8 cellular contexts compared by ENCODE assay signal in genomic region chr4:81030061-81030616, GRCh38. TPM values are rescaled to one million over a fixed set of nuclear protein-coding genes. Genes with fewer than 3 reads are reported as not detected.
DNase-seq lines count a peak whose midpoint lies in the region; ATAC-seq and TF ChIP-seq lines count a peak whose summit lies in the region.

No MANE protein-coding gene starts in this region.

- H3K79me2 ChIP-seq in SU-DHL-6 (ENCODE audit: insufficient read depth, low read length): peaks cover 36% of the 10 kb centered on the region
- no peaks in the 10 kb centered on the region for H3K79me2 ChIP-seq in smooth muscle cell (ENCODE audit: low read depth)

- peaks cover 5% of the 10 kb centered on the region; the same call in 1 of the 2 replicates for H3F3A ChIP-seq in SU-DHL-6 (ENCODE audit: insufficient read depth)
- H3F3A ChIP-seq in smooth muscle cell (ENCODE audit: low read depth): no peaks in the 10 kb centered on the region

- H3K9me3 ChIP-seq in SU-DHL-6 (ENCODE audit: insufficient read depth, low read length) (no peaks in the 10 kb centered on the region), left ventricle myocardium inferior (replicated peaks) (no peaks in the 10 kb centered on the region), smooth muscle cell (replicated peaks; ENCODE audit: low read depth) (no peaks in the 10 kb centered on the region)

- H3K4me2 ChIP-seq in SU-DHL-6 (ENCODE audit: low read depth, low read length, poor library complexity, severe bottlenecking) (peak overlapping the region; percentile 95), smooth muscle cell (peak overlapping the region; percentile 83)

- no peaks in the 10 kb centered on the region for H3K36me3 ChIP-seq in SU-DHL-6 (ENCODE audit: low read length)
- H3K36me3 ChIP-seq in left ventricle myocardium inferior: no peaks in the 10 kb centered on the region
- no peaks in the 10 kb centered on the region for H3K36me3 ChIP-seq in smooth muscle cell (ENCODE audit: low read depth)

- H3K9me2 ChIP-seq in SU-DHL-6 (replicated peaks; ENCODE audit: insufficient read depth, low read length): no peaks in the 10 kb centered on the region

- intact Hi-C loops in left ventricle myocardium inferior (cut with micrococcal nuclease): no loop called here

- WGBS in smooth muscle cell (ENCODE audit: low lambda C conversion rate): 20% methylated on average over 13 of the region's 13 CpGs

- no peaks in the 10 kb centered on the region for H3K27me3 ChIP-seq in SU-DHL-6 (ENCODE audit: low read length)
- H3K27me3 ChIP-seq in left ventricle myocardium inferior (ENCODE audit: low read depth): peaks cover 100% of the 10 kb centered on the region
- peaks cover 100% of the 10 kb centered on the region for H3K27me3 ChIP-seq in smooth muscle cell (ENCODE audit: low read depth)

- H3K9ac ChIP-seq in SU-DHL-6 (ENCODE audit: low read length) (peak overlapping the region; percentile 72), smooth muscle cell (ENCODE audit: low read depth) (no peak overlapping the region)

- peak overlapping the region; percentile 79 for H3K27ac ChIP-seq in SU-DHL-6 (ENCODE audit: low read depth, low read length)
- H3K27ac ChIP-seq in left ventricle myocardium inferior (replicated peaks): no peak overlapping the region
- H3K27ac ChIP-seq in smooth muscle cell (ENCODE audit: low read depth): no peak overlapping the region

- H3K4me3 ChIP-seq in SU-DHL-6 (ENCODE audit: insufficient read depth, low read length, poor library complexity, severe bottlenecking): peak overlapping the region; percentile 72
- peak overlapping the region; percentile 58 for H3K4me3 ChIP-seq in left ventricle myocardium inferior
- peak overlapping the region; percentile 42 for H3K4me3 ChIP-seq in smooth muscle cell

- TF ChIP-seq CTCF in SU-DHL-6 (IDR thresholded peaks at IDR 0.05; ENCODE audit: insufficient read depth, low read length, poor library complexity, severe bottlenecking): no peak
- TF ChIP-seq CTCF in left ventricle myocardium inferior (IDR thresholded peaks at IDR 0.05; ENCODE audit: borderline replicate concordance): no peak
- no peak for TF ChIP-seq CTCF in smooth muscle cell (IDR thresholded peaks at IDR 0.05; ENCODE audit: borderline replicate concordance, insufficient read depth, poor library complexity, severe bottlenecking)

- H4K20me1 ChIP-seq in SU-DHL-6 (ENCODE audit: low read depth, low read length): no peaks in the 10 kb centered on the region
- no peaks in the 10 kb centered on the region for H4K20me1 ChIP-seq in smooth muscle cell (ENCODE audit: low read depth)

- peaks cover 18% of the 10 kb centered on the region for H3K4me1 ChIP-seq in left ventricle myocardium inferior
- H3K4me1 ChIP-seq in smooth muscle cell (ENCODE audit: low read depth): peaks cover 6% of the 10 kb centered on the region

- no peak for ATAC-seq in GM19455 (IDR thresholded peaks at IDR 0.05; ENCODE audit: unreplicated experiment)

- peak overlapping the region; percentile 21 for H2AFZ ChIP-seq in SU-DHL-6 (ENCODE audit: low read depth, low read length, severe bottlenecking)
- H2AFZ ChIP-seq in smooth muscle cell (ENCODE audit: low read depth): no peak overlapping the region

- DNase-seq in NCI-H510A (lab: John Stamatoyannopoulos, UW) (peak; percentile 2), NCI-H510A treated with DMSO at 0.1 percent for 48 hours (lab: John Stamatoyannopoulos, UW) (no peak), left ventricle myocardium inferior (no peak), smooth muscle cell (lab: John Stamatoyannopoulos, UW; ENCODE audit: unreplicated experiment) (no peak), islet precursor cell (no peak), NOMO-1 (lab: John Stamatoyannopoulos, UW; ENCODE audit: unreplicated experiment in 2 of 2) (no peak)

RNA-seq across cellular contexts. Expression of gene BMP3, which starts 0.4 kb away (rescaled TPM):
- total RNA-seq in left ventricle myocardium inferior (not detected), smooth muscle cell (not detected in 2 replicates)
- not detected in 2 replicates for polyA plus RNA-seq in smooth muscle cell
